1 cellular context compared by ENCODE assay signal in the genomic region with DNA sequence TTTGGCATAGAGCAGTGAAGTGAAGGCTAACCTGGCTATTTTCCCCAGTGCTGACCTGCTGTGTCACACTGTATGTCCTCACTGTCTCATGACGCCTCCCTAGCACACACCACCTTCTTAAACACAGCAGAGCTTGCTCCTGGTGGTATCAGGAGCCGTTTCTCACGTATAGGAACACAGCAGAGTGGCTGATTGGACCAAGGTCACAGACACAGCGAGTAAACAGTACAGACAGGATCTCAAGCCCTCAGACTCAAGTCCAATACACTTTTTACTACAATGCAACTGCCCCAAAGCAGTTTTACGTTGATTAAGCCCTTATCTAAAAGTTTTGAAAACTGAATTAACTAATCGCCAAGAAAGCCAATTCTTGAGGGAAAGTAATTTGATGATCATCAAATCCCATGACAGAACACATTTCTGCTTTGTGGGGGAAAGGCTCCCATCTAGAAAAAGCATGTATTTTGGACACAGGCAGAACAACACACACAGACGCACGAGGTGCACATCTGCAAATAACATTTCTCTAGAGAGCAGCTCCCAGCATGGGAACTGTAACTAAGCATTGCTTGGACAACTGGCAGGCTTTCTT.
TF ChIP-seq lines count a peak whose summit lies in the region.

No MANE protein-coding gene starts in this region.

TF ChIP-seq in endothelial cell of umbilical vein, 7 proteins besides CTCF, POLR2A, EP300 and RAD21:
- TF ChIP-seq GATA2 (IDR thresholded peaks at IDR 0.05; ENCODE audit: insufficient read depth, insufficient read length, low read depth, low read length) (no peak), JUN (IDR thresholded peaks at IDR 0.05; ENCODE audit: borderline replicate concordance, insufficient read depth, insufficient read length, low read depth) (no peak), MYC (IDR thresholded peaks at IDR 0.05; ENCODE audit: low read depth, low read length) (no peak), EZH2 (IDR thresholded peaks at IDR 0.05; ENCODE audit: borderline replicate concordance, low read depth, low read length, severe bottlenecking) (no peak), POLR2AphosphoS5 (IDR thresholded peaks at IDR 0.05; ENCODE audit: insufficient read depth, low read depth, low read length) (no peak), FOS (IDR thresholded peaks at IDR 0.05; ENCODE audit: borderline replicate concordance, insufficient read depth, low read length) (no peak)
- TF ChIP-seq, protein P1, sequence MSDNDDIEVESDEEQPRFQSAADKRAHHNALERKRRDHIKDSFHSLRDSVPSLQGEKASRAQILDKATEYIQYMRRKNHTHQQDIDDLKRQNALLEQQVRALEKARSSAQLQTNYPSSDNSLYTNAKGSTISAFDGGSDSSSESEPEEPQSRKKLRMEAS (IDR thresholded peaks at IDR 0.05; ENCODE audit: insufficient read depth, insufficient read length), result no peak
